ENCODE assay signal across 11 cellular contexts in the genomic region with DNA sequence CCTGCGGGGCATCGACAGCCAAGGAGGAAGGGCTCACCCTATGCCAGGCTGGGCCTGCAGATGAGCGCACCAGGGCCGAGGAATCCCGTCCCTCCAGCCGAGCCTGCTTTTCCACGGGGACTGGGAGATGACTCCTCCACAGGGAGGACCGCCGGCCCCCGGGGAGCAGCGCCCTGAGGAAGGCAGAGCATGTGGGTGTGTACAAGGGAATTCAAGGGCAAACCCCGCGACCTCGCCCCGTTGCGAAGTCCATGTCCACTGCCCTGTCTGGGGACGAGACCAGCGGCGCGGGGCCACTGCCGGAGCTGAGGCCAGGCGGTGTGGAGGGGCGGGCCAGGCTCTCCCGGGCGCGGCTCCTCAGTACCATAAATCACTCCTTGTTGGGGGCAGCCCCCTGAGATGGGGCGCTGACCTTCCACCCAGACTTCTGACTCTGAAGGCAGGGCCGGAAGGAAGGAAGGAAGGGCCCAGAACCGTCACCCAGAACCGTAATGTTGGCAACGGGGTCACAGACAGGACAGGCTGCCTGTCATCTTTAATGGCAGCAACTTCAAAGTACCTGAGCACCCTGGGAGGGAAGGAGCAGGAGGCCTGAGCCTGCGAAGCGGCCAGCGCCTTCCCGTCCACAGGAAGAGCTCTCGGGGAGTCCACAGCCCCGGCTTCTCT. TPM values are rescaled to one million over a fixed set of nuclear protein-coding genes. Genes with fewer than 3 reads are reported as not detected.
A peak's percentile ranks its signal among the peaks of the same experiment; 100 is the strongest.
DNase-seq lines count a peak whose midpoint lies in the region; ATAC-seq and TF ChIP-seq lines count a peak whose summit lies in the region.
"Had no signal": no experiment of that assay in that cellular context is flagged by ENCODE, and none has a peak within 500 bp of the region (broad histone marks: within the 10 kb centered on the region; RNA-seq: fewer than 3 reads in every experiment).

No MANE protein-coding gene starts in this region.

- ATAC-seq in GM23338: no peak; the same call in 2 of the 3 replicates
- peak; percentile 19 to 47 (median 36) for ATAC-seq in right lobe of liver
- ATAC-seq in stimulated activated memory B cell treated with anti-CD40 and anti-IgM and Interleukin-4, amounts not matched to agents 10 μg/mL and 1 μg/mL and 100 μg/mL, for 72 hours: peak; percentile 47
- ATAC-seq in PC-3: no peak

- POLR2A ChIA-PET in PC-3 (lab: Charles Lee; ENCODE audit: unreplicated experiment): no interaction called here

- TF ChIP-seq CTCF in GM23338 (conservative IDR thresholded peaks at IDR 0.05; ENCODE audit: low read depth in 2 of 2) (no peak), mammary epithelial cell (conservative IDR thresholded peaks at IDR 0.05 in 1 of 2, IDR thresholded peaks at IDR 0.05 in 1 of 2; ENCODE audit: extremely low read depth in 1 of 2, insufficient read depth in 1 of 2, low read depth in 1 of 2, low read length in 2 of 2) (no peak), right lobe of liver (IDR thresholded peaks at IDR 0.05) (no peak), PC-3 (conservative IDR thresholded peaks at IDR 0.05; ENCODE audit: low read depth, low read length) (no peak), WERI-Rb-1 (IDR thresholded peaks at IDR 0.05; ENCODE audit: low read depth, low read length) (no peak)

- H3K27me3 ChIP-seq in GM23338 (ENCODE audit: insufficient read depth) (no peaks in the 10 kb centered on the region), mammary epithelial cell (ENCODE audit: insufficient read depth, low read length) (no peaks in the 10 kb centered on the region), right lobe of liver (no peaks in the 10 kb centered on the region), PC-3 (ENCODE audit: low read length) (no peaks in the 10 kb centered on the region), WERI-Rb-1 (ENCODE audit: insufficient read depth, low read depth, severe bottlenecking) (no peaks in the 10 kb centered on the region)

- intact Hi-C loops in mammary epithelial cell (cut with micrococcal nuclease): no loop called here
- intact Hi-C loops in right lobe of liver (cut with DNase I): no loop called here
- intact Hi-C loops in PC-3 (cut with micrococcal nuclease): no loop called here

- peaks cover 31% of the 10 kb centered on the region for H3K36me3 Mint-ChIP-seq in GM23338 (ENCODE audit: low read depth)
- H3K36me3 Mint-ChIP-seq in stimulated activated memory B cell treated with anti-CD40 and anti-IgM and Interleukin-4, amounts not matched to agents 10 μg/mL and 1 μg/mL and 100 μg/mL, for 72 hours: peaks cover 46% of the 10 kb centered on the region

- H3K4me1 Mint-ChIP-seq in GM23338: peaks cover 24% of the 10 kb centered on the region; the same call in 2 of the 3 replicates
- peaks cover 81% of the 10 kb centered on the region for H3K4me1 Mint-ChIP-seq in stimulated activated memory B cell treated with anti-CD40 and anti-IgM and Interleukin-4, amounts not matched to agents 10 μg/mL and 1 μg/mL and 100 μg/mL, for 72 hours

- no peaks in the 10 kb centered on the region for H3K9me2 ChIP-seq in GM23338 (ENCODE audit: insufficient read depth)
- no peaks in the 10 kb centered on the region for H3K9me2 ChIP-seq in PC-3 (replicated peaks; ENCODE audit: low read length)

- DNase-seq in GM23338 (ENCODE audit: low spot score): no peak
- peak; percentile 53 for DNase-seq in mammary epithelial cell
- peak in 2 of 3 donors; percentile 47 to 59 for DNase-seq in right lobe of liver
- no peak for DNase-seq in foreskin melanocyte
- no peak for DNase-seq in PC-3
- DNase-seq in WERI-Rb-1: no peak
- no peak for DNase-seq in cerebellar cortex (ENCODE audit: low spot score)
- DNase-seq: activated T-cell treated with anti-CD3 and anti-CD28 coated beads, Interleukin-2, amount 50 U/mL, for 4 hours; effector CD8-positive, alpha-beta T cell; SW 1271 had no signal

- no peak for TF ChIP-seq POLR2A in right lobe of liver (IDR thresholded peaks at IDR 0.05)

- no peak overlapping the region for H3K27ac Mint-ChIP-seq in GM23338
- H3K27ac Mint-ChIP-seq in stimulated activated memory B cell treated with anti-CD40 and anti-IgM and Interleukin-4, amounts not matched to agents 10 μg/mL and 1 μg/mL and 100 μg/mL, for 72 hours: peak overlapping the region; percentile 82

- no peaks in the 10 kb centered on the region; the same call in 1 of the 2 replicates for H3K36me3 ChIP-seq in GM23338 (ENCODE audit: insufficient read depth)
- H3K36me3 ChIP-seq in mammary epithelial cell (ENCODE audit: insufficient read depth, low read length): no peaks in the 10 kb centered on the region
- H3K36me3 ChIP-seq in right lobe of liver: no peaks in the 10 kb centered on the region
- peaks cover 7% of the 10 kb centered on the region; the same call in 1 of the 2 replicates for H3K36me3 ChIP-seq in PC-3 (ENCODE audit: low read depth, low read length)
- H3K36me3 ChIP-seq in WERI-Rb-1: peaks cover 10% of the 10 kb centered on the region

- H3F3A ChIP-seq in GM23338 (replicated peaks; ENCODE audit: low read depth) (no peaks in the 10 kb centered on the region), PC-3 (ENCODE audit: low read length, unreplicated experiment) (no peaks in the 10 kb centered on the region)

- no peaks in the 10 kb centered on the region; the same call in 2 of the 3 replicates for H3K9me3 Mint-ChIP-seq in GM23338
- no peaks in the 10 kb centered on the region for H3K9me3 Mint-ChIP-seq in stimulated activated memory B cell treated with anti-CD40 and anti-IgM and Interleukin-4, amounts not matched to agents 10 μg/mL and 1 μg/mL and 100 μg/mL, for 72 hours
- H3K9me3 Mint-ChIP-seq: activated T-cell treated with anti-CD3 and anti-CD28 coated beads, Interleukin-2, amount 50 U/mL, for 4 hours had no signal

- peaks cover 16% of the 10 kb centered on the region for H3K27me3 Mint-ChIP-seq in GM23338 (ENCODE audit: insufficient read depth, low read depth, poor library complexity)
- no peaks in the 10 kb centered on the region for H3K27me3 Mint-ChIP-seq in stimulated activated memory B cell treated with anti-CD40 and anti-IgM and Interleukin-4, amounts not matched to agents 10 μg/mL and 1 μg/mL and 100 μg/mL, for 72 hours

- dilution Hi-C loops in mammary epithelial cell (cut with HindIII; ENCODE audit: low sequenced_read_pairs): no loop called here

- no peak overlapping the region for H3K4me3 Mint-ChIP-seq in GM23338
- no peak overlapping the region for H3K4me3 Mint-ChIP-seq in stimulated activated memory B cell treated with anti-CD40 and anti-IgM and Interleukin-4, amounts not matched to agents 10 μg/mL and 1 μg/mL and 100 μg/mL, for 72 hours
- H3K4me3 Mint-ChIP-seq: activated T-cell treated with anti-CD3 and anti-CD28 coated beads, Interleukin-2, amount 50 U/mL, for 4 hours had no signal

- BruUV-seq in mammary epithelial cell (replicated peaks; lab: Mats Ljungman, UMichigan) (no TSS peak), PC-3 (replicated peaks; lab: Mats Ljungman, UMichigan) (no TSS peak)

- WGBS in mammary epithelial cell (ENCODE audit: low coverage, missing lambda C conversion rate): 33% methylated on average over 14 of the region's 37 CpGs
- WGBS in right lobe of liver (ENCODE audit: insufficient coverage, low coverage, low lambda C conversion rate, missing lambda C conversion rate): 51% methylated on average over 10 of the region's 37 CpGs

- no peaks in the 10 kb centered on the region for H3K4me1 ChIP-seq in GM23338 (ENCODE audit: insufficient read depth)
- peaks cover 12% of the 10 kb centered on the region for H3K4me1 ChIP-seq in mammary epithelial cell (ENCODE audit: insufficient read depth, low read length)
- no peaks in the 10 kb centered on the region for H3K4me1 ChIP-seq in right lobe of liver
- H3K4me1 ChIP-seq in PC-3 (ENCODE audit: insufficient read depth, low read length): no peaks in the 10 kb centered on the region

- H3K9me3 ChIP-seq in mammary epithelial cell (replicated peaks; ENCODE audit: insufficient read depth, low read length) (no peaks in the 10 kb centered on the region), right lobe of liver (no peaks in the 10 kb centered on the region), PC-3 (ENCODE audit: low read length) (no peaks in the 10 kb centered on the region), WERI-Rb-1 (ENCODE audit: severe bottlenecking) (no peaks in the 10 kb centered on the region)

- H3K79me2 ChIP-seq in GM23338 (replicated peaks; ENCODE audit: insufficient read depth) (peaks cover 80% of the 10 kb centered on the region), mammary epithelial cell (ENCODE audit: insufficient read depth, low read length) (peaks cover 58% of the 10 kb centered on the region), PC-3 (ENCODE audit: low read length) (peaks cover 45% of the 10 kb centered on the region)

- H3K4me3 ChIP-seq in GM23338: no peak overlapping the region
- H3K4me3 ChIP-seq in mammary epithelial cell (replicated peaks in 1 of 3; ENCODE audit: insufficient read depth in 1 of 3, low read depth in 2 of 3, low read length in 3 of 3): peak overlapping the region in 2 of 3 experiments; percentile 3 to 11
- peak overlapping the region in 1 of 3 donors; percentile 4 for H3K4me3 ChIP-seq in right lobe of liver
- no peak overlapping the region for H3K4me3 ChIP-seq in PC-3 (ENCODE audit: low read length)
- no peak overlapping the region for H3K4me3 ChIP-seq in WERI-Rb-1 (ENCODE audit: low read depth, low read length)

- H3K27ac ChIP-seq in GM23338 (ENCODE audit: low read depth): 0 out of 2 replicates have a peak overlapping the region, but pooled peaks have one; percentile 45
- no peak overlapping the region for H3K27ac ChIP-seq in mammary epithelial cell (ENCODE audit: insufficient read depth, low read depth, low read length)
- H3K27ac ChIP-seq in right lobe of liver: no peak overlapping the region
- no peak overlapping the region for H3K27ac ChIP-seq in PC-3 (ENCODE audit: low read length)
- no peak overlapping the region for H3K27ac ChIP-seq in WERI-Rb-1

- CTCF ChIA-PET in mammary epithelial cell (lab: Charles Lee; ENCODE audit: low non-redundant PET) (interaction anchor here (0.7 kb wide), 1 partner anchor 9 kb away, joined by 6 read pairs; no protein-coding TSS in a partner anchor), PC-3 (lab: Charles Lee) (no interaction called here)

- in situ Hi-C loops in mammary epithelial cell (cut with MboI; ENCODE audit: low sequenced_read_pairs in 2 of 2): no loop called here

- H3K9ac ChIP-seq in mammary epithelial cell (ENCODE audit: insufficient read depth, low read length) (no peak overlapping the region), PC-3 (ENCODE audit: low read length) (no peak overlapping the region)

- no peak overlapping the region for H2AFZ ChIP-seq in GM23338
- peak overlapping the region; percentile 52 for H2AFZ ChIP-seq in mammary epithelial cell (ENCODE audit: low read depth, low read length)
- H2AFZ ChIP-seq in PC-3 (ENCODE audit: low read length): no peak overlapping the region

- H4K20me1 ChIP-seq in GM23338 (replicated peaks; ENCODE audit: insufficient read depth) (peaks cover 36% of the 10 kb centered on the region), mammary epithelial cell (ENCODE audit: insufficient read depth, low read length) (no peaks in the 10 kb centered on the region), PC-3 (ENCODE audit: low read length) (no peaks in the 10 kb centered on the region)

- no peak overlapping the region for H3K4me2 ChIP-seq in GM23338
- peak overlapping the region; percentile 84 for H3K4me2 ChIP-seq in mammary epithelial cell (ENCODE audit: insufficient read depth, low read depth, low read length)
- H3K4me2 ChIP-seq in PC-3 (ENCODE audit: low read length): no peak overlapping the region

RNA-seq across cellular contexts. Expression of a gene that starts 52.6 kb away (rescaled TPM):
- 50.1 and 63.3 TPM in 2 replicates for total RNA-seq in GM23338 (2014; rRNA removed; shearing (Covaris generic))
- 47.1 and 47.2 TPM in 2 replicates for polyA plus RNA-seq in GM23338 (2016; fragmentation: Nextera tagmentation; extraction: Ambion mirVana)
- total RNA-seq in mammary epithelial cell: 10 to 100 TPM; 49.5 to 56.8 TPM
- polyA plus RNA-seq in mammary epithelial cell: 34.9 TPM
- 165 TPM for polyA minus RNA-seq in mammary epithelial cell
- 10 to 100 TPM; 11.7 to 22.3 (median 14.6) TPM for total RNA-seq in right lobe of liver
- total RNA-seq in PC-3 (2014; rRNA removed): 73.7 and 88.2 TPM in 2 replicates

Comparison
In these comparisons a context has a peak if more than half of its experiments do, and no peak if none do; other contexts are left out.
1. ATAC-seq: peak in right lobe of liver (4 of 4) and stimulated activated memory B cell treated with anti-CD40 and anti-IgM and Interleukin-4, amounts not matched to agents 10 μg/mL and 1 μg/mL and 100 μg/mL, for 72 hours (single experiment); none in GM23338 (single experiment) and PC-3 (single experiment).
2. DNase-seq: peak in mammary epithelial cell (single experiment) and right lobe of liver (2 of 3); none in GM23338 (single experiment), foreskin melanocyte (single experiment), PC-3 (single experiment), WERI-Rb-1 (single experiment) and cerebellar cortex (single experiment).
3. H3K4me3 ChIP-seq: peak in mammary epithelial cell (2 of 3); none in GM23338 (single experiment), PC-3 (single experiment) and WERI-Rb-1 (single experiment).